In the genomic region with DNA sequence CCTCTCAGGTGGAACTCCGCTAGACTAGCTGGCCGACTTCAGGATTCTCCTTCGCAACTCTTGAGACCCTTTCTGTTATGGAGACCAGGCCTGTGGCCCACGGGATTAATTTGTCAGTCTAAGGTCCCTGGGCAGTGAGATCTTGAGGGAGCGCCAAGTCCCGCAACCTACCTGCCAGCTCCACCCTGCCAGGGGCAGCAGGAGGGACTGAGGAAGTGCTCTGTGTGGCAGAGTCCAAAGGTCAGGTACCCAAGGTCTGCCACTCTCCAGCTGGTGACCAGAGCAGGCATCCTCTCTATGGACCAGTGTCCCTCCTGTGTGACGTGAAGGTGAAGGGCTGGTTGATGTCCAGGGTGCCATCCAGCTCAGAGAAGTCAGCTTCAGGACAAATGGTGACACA, we compare ENCODE assay signal across 27 cellular contexts. TPM values are rescaled to one million over a fixed set of nuclear protein-coding genes. Genes with fewer than 3 reads are reported as not detected.
"Had no signal": no experiment of that assay in that cellular context is flagged by ENCODE, and none has a peak within 500 bp of the region (broad histone marks: within the 10 kb centered on the region; RNA-seq: fewer than 3 reads in every experiment).

No MANE protein-coding gene starts in this region.

- H3K4me3 Mint-ChIP-seq: activated CD4-positive, alpha-beta T cell treated with anti-CD3 and anti-CD28 coated beads, Interleukin-2, amount 10 ng/mL, durations not matched to agents 24 days and 14 days; activated CD8-positive, alpha-beta memory T cell treated with anti-CD3 and anti-CD28 coated beads, Interleukin-2, amount 10 ng/mL, durations not matched to agents 7 days and 5 days; activated naive CD4-positive, alpha-beta T cell treated with anti-CD3 and anti-CD28 coated beads for 36 hours; activated naive CD8-positive, alpha-beta T cell; activated T-cell treated with anti-CD3 and anti-CD28 coated beads, Interleukin-2, amount 50 U/mL, for 4 hours; activated T-helper 17 cell treated with anti-CD3 and anti-CD28 coated beads, Interleukin-2, amount 50 U/mL, for 72 hours; brain; T-helper 17 cell; WTC11 had no signal

- H3K27ac ChIP-seq: KMS-11 had no signal

- H3K9me3 Mint-ChIP-seq: activated CD4-positive, alpha-beta T cell treated with anti-CD3 and anti-CD28 coated beads, Interleukin-2, amount 10 ng/mL, durations not matched to agents 24 days and 14 days; activated T-cell treated with anti-CD3 and anti-CD28 coated beads, Interleukin-2, amount 50 U/mL, for 4 hours; activated T-helper 17 cell treated with anti-CD3 and anti-CD28 coated beads, Interleukin-2, amount 50 U/mL, for 72 hours had no signal

- H3K36me3 Mint-ChIP-seq: activated CD8-positive, alpha-beta memory T cell treated with anti-CD3 and anti-CD28 coated beads, Interleukin-2, amount 10 ng/mL, durations not matched to agents 7 days and 5 days; activated naive CD8-positive, alpha-beta T cell; brain; WTC11 had no signal

- DNase-seq: activated CD4-positive, alpha-beta T cell treated with anti-CD3 and anti-CD28 coated beads for 1 hour; activated CD4-positive, alpha-beta T cell treated with anti-CD3 and anti-CD28 coated beads, Interleukin-2, amount 10 ng/mL, durations not matched to agents 24 days and 14 days; activated CD4-positive, alpha-beta T cell treated with anti-CD3 and anti-CD28 coated beads, Interleukin-2, amount 50 U/mL, for 48 hours; activated CD8-positive, alpha-beta memory T cell treated with anti-CD3 and anti-CD28 coated beads, Interleukin-2, amount 10 ng/mL, durations not matched to agents 7 days and 5 days; activated gamma-delta T cell; activated naive CD4-positive, alpha-beta T cell treated with anti-CD3 and anti-CD28 coated beads for 36 hours; activated T-cell treated with anti-CD3 and anti-CD28 coated beads, Interleukin-2, amount 50 U/mL, for 4 hours; amygdala; NCI-H1092; NCI-H1417; NCI-H2029; NCI-H345; NCI-H510A; NCI-H526 treated with DMSO at 0.1 percent for 48 hours; NCI-H82; SIG-M5; T-helper 17 cell; T-helper 9 cell had no signal

- H3K27me3 Mint-ChIP-seq: brain had no signal

- ATAC-seq: activated CD8-positive, alpha-beta memory T cell treated with anti-CD3 and anti-CD28 coated beads, Interleukin-2, amount 10 ng/mL, durations not matched to agents 7 days and 5 days; activated T-cell treated with anti-CD3 and anti-CD28 coated beads, Interleukin-2, amount 50 U/mL, for 4 hours; activated T-helper 17 cell treated with anti-CD3 and anti-CD28 coated beads, Interleukin-2, amount 50 U/mL, for 72 hours; T-helper 17 cell; WTC11 had no signal

- H3K27ac Mint-ChIP-seq: activated CD4-positive, alpha-beta T cell treated with anti-CD3 and anti-CD28 coated beads, Interleukin-2, amount 10 ng/mL, durations not matched to agents 24 days and 14 days; activated CD8-positive, alpha-beta memory T cell treated with anti-CD3 and anti-CD28 coated beads, Interleukin-2, amount 10 ng/mL, durations not matched to agents 7 days and 5 days; activated naive CD4-positive, alpha-beta T cell treated with anti-CD3 and anti-CD28 coated beads for 36 hours; activated naive CD8-positive, alpha-beta T cell; activated T-helper 17 cell treated with anti-CD3 and anti-CD28 coated beads, Interleukin-2, amount 50 U/mL, for 72 hours; brain; T-helper 17 cell; WTC11 had no signal

- H3K9ac ChIP-seq: KMS-11 had no signal

- H3K4me1 Mint-ChIP-seq: activated CD4-positive, alpha-beta T cell treated with anti-CD3 and anti-CD28 coated beads, Interleukin-2, amount 10 ng/mL, durations not matched to agents 24 days and 14 days; activated T-helper 17 cell treated with anti-CD3 and anti-CD28 coated beads, Interleukin-2, amount 50 U/mL, for 72 hours had no signal

RNA-seq across cellular contexts. Expression of a gene that starts 4.3 kb away (rescaled TPM):
- total RNA-seq: activated CD4-positive, alpha-beta T cell treated with anti-CD3 and anti-CD28 coated beads, Interleukin-2, amount 10 ng/mL, durations not matched to agents 24 days and 14 days; activated naive CD4-positive, alpha-beta T cell treated with anti-CD3 and anti-CD28 coated beads for 36 hours; activated T-cell treated with anti-CD3 and anti-CD28 coated beads, Interleukin-2, amount 50 U/mL, for 4 hours; astrocyte; MCF 10A; OCI-LY7; RPMI7951; T-helper 17 cell; WTC11 had no signal

RNA-seq across cellular contexts. Expression of a gene that starts 45.7 kb away (rescaled TPM):
- total RNA-seq: activated naive CD4-positive, alpha-beta T cell treated with anti-CD3 and anti-CD28 coated beads for 36 hours; MCF 10A; OCI-LY7; T-helper 17 cell had no signal
